8 cellular contexts compared by ENCODE assay signal in the genomic region with DNA sequence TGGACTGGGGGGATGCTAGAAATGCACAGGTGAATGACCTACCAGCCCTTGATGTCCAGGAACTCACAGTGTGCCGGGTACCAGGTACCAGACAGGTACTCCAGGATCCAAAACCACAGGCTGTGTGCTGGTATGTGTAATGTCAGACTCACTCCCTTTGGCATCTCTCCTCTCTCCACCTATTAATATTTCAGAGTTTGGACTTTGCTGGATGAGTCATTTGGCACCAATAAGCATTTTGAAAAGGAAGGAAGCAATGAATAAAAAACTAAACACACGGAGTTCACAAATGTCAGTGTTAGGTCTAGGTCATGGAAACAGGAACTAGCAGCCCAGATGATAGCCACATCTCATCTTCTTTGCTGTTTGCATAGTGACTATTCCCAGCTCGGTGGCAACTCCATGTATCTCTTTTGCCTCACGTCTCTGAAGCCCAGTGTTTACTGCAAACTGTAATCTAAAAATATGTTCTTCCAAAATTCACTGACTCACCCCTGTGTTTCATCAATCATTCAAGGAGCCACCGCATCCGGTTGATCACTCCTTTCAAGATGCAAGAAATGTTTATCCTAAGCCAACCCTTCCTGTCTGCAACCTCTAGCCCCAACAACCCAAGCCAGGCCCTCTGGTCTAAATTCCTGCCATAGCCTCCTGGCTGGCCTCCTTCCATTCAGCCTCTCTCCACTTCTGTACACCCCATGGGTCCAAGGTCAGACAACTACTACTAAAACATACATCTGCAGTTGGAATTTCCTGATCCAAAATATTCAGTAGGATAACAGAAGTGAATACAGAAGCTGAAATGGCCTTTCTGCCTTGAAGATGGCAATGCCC. TPM values are rescaled to one million over a fixed set of nuclear protein-coding genes. Genes with fewer than 3 reads are reported as not detected.
DNase-seq lines count a peak whose midpoint lies in the region; ATAC-seq and TF ChIP-seq lines count a peak whose summit lies in the region.

No MANE protein-coding gene starts in this region.

- peak; percentile 80 to 98 for DNase-seq in PC-9
- DNase-seq in dedifferentiated amniotic fluid mesenchymal stem cell (ENCODE audit: extremely low spot score), result peak; percentile 70
- DNase-seq in germinal center (ENCODE audit: low spot score), result no peak
- DNase-seq in NCI-H69 (lab: John Stamatoyannopoulos, UW), result no peak

- H3K9me3 ChIP-seq in PC-9 (ENCODE audit: insufficient read depth, low read depth), result no peaks in the 10 kb centered on the region
- H3K9me3 ChIP-seq in muscle layer of duodenum (ENCODE audit: control insufficient read depth in 1 of 2, low read length in 2 of 2), result no peaks in the 10 kb centered on the region

- BruUV-seq in PC-9 (replicated peaks; lab: Mats Ljungman, UMichigan), result no TSS peak

- H4K20me1 ChIP-seq in PC-9 (ENCODE audit: insufficient read depth), result no peaks in the 10 kb centered on the region

- 0 out of 2 replicates have a peak, but pooled peaks cover 9% of the 10 kb centered on the region for H3K36me3 ChIP-seq in PC-9 (ENCODE audit: low read depth)
- no peaks in the 10 kb centered on the region for H3K36me3 ChIP-seq in muscle layer of duodenum (ENCODE audit: control insufficient read depth in 1 of 2, insufficient read depth in 2 of 2, low read length in 2 of 2)

- no peak overlapping the region for H2AFZ ChIP-seq in PC-9

- H3K27me3 ChIP-seq in PC-9 (ENCODE audit: insufficient read depth, low read depth) (no peaks in the 10 kb centered on the region), muscle layer of duodenum (ENCODE audit: low read depth, low read length) (no peaks in the 10 kb centered on the region)

- peaks cover 49% of the 10 kb centered on the region for H3F3A ChIP-seq in PC-9 (ENCODE audit: insufficient read depth, low read depth)

- ATAC-seq in GM21423 (IDR thresholded peaks at IDR 0.05; ENCODE audit: unreplicated experiment) (peak; percentile 53), GM21515 (IDR thresholded peaks at IDR 0.05; ENCODE audit: unreplicated experiment) (no peak), HG03025 (IDR thresholded peaks at IDR 0.05; ENCODE audit: low FRiP score, unreplicated experiment) (no peak)

- no peak for TF ChIP-seq CTCF in PC-9 (conservative IDR thresholded peaks at IDR 0.05)

- H3K4me3 ChIP-seq in PC-9 (peak overlapping the region; percentile 13; the same call in 1 of the 2 replicates), muscle layer of duodenum (ENCODE audit: low read depth in 1 of 2, low read length in 2 of 2) (no peak overlapping the region)

- intact Hi-C loops in PC-9 (cut with micrococcal nuclease; ENCODE audit: unreplicated experiment), result loop anchor here (1.0 to 2.0 kb wide), 5 partner anchors 9 to 86 kb away; partner anchors contain the start of gene ITGB5

- peaks cover 84% of the 10 kb centered on the region for H3K4me1 ChIP-seq in PC-9 (replicated peaks; ENCODE audit: insufficient read depth)
- peaks cover 30 to 31% of the 10 kb centered on the region in 2 donors for H3K4me1 ChIP-seq in muscle layer of duodenum (ENCODE audit: control insufficient read depth in 1 of 2, insufficient read depth in 2 of 2, low read length in 2 of 2)

- H3K9me2 ChIP-seq in PC-9 (ENCODE audit: insufficient read depth), result no peaks in the 10 kb centered on the region

- POLR2A ChIA-PET in PC-9 (lab: Charles Lee; ENCODE audit: unreplicated experiment), result interaction anchor here (0.7 kb wide), 1 partner anchor 34 kb away, joined by 7 read pairs; no protein-coding TSS in a partner anchor

- CTCF ChIA-PET in PC-9 (lab: Charles Lee), result no interaction called here

- H3K27ac ChIP-seq in PC-9 (peak overlapping the region; percentile 85), muscle layer of duodenum (ENCODE audit: low read length) (peak overlapping the region; percentile 77)

- peak overlapping the region; percentile 68 for H3K4me2 ChIP-seq in PC-9

- peaks cover 86% of the 10 kb centered on the region for H3K79me2 ChIP-seq in PC-9 (ENCODE audit: low read depth)

RNA-seq across cellular contexts. Expression of gene ITGB5, which starts 8.4 kb away (rescaled TPM):
- total RNA-seq in PC-9 (2021), result 226 and 287 TPM in 2 replicates

RNA-seq across cellular contexts. Expression of gene MUC13, which starts 55.8 kb away (rescaled TPM):
- not detected in 2 replicates for total RNA-seq in PC-9 (2021)

Comparison
In these comparisons a context has a peak if more than half of its experiments do, and no peak if none do; other contexts are left out.
1. DNase-seq: peak in PC-9 (2 of 2) and dedifferentiated amniotic fluid mesenchymal stem cell (single experiment); none in germinal center (single experiment) and NCI-H69 (single experiment).